In genomic region chr19:6543866-6544347, GRCh38 we compare ENCODE assay signal across 1 cellular context.
A peak's percentile ranks its signal among the peaks of the same experiment; 100 is the strongest.
TF ChIP-seq lines count a peak whose summit lies in the region.

No MANE protein-coding gene starts in this region.

TF ChIP-seq in HepG2, 621 proteins besides CTCF, POLR2A, EP300 and RAD21:
- TF ChIP-seq ZNF768 (CRISPR knock-in tag; IDR thresholded peaks at IDR 0.05) = 0 out of 2 replicates have a peak, but pooled peaks have one; percentile 22
- TF ChIP-seq TRAFD1 (CRISPR knock-in tag; IDR thresholded peaks at IDR 0.05; ENCODE audit: borderline replicate concordance) = no peak
- TF ChIP-seq ADNP (CRISPR knock-in tag; IDR thresholded peaks at IDR 0.05) = no peak
